22 cellular contexts compared by ENCODE assay signal in the genomic region with DNA sequence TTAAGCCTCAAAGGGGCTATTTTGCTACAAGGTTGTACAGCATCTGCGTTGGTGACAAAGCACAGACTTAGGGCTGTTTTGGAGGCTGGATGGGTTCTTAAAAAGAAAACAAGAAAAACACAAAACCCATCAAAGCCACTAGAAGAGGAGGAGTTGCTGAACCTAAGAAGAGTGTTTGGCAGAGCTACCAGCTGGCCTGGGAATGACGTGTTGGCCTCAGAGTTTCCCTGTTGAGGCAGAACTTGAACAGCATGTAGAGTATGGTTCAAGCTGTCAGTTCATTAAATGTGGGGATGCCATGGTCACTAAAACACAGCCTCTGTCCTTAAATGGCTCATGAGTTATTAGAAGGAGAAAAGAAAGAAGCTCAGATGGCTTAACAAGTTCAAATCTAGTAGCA.
DNase-seq lines count a peak whose midpoint lies in the region; ATAC-seq and TF ChIP-seq lines count a peak whose summit lies in the region.
"Had no signal": no experiment of that assay in that cellular context is flagged by ENCODE, and none has a peak within 500 bp of the region (broad histone marks: within the 10 kb centered on the region; RNA-seq: fewer than 3 reads in every experiment).

No MANE protein-coding gene starts in this region.

- TF ChIP-seq POLR2A in gastroesophageal sphincter (IDR thresholded peaks at IDR 0.05) = no peak

- H3K4me3 Mint-ChIP-seq in chondrocyte (ENCODE audit: unreplicated experiment) (no peak overlapping the region), T-helper 17 cell (no peak overlapping the region), neural progenitor cell (no peak overlapping the region)
- H3K4me3 Mint-ChIP-seq: activated naive CD8-positive, alpha-beta T cell; CD8-positive, alpha-beta T cell; stimulated activated memory B cell treated with anti-CD40 and anti-IgM and Interleukin-4, amounts not matched to agents 10 μg/mL and 1 μg/mL and 100 μg/mL, for 72 hours; type B pancreatic cell had no signal

- no peaks in the 10 kb centered on the region for H3K79me2 ChIP-seq in neural progenitor cell (ENCODE audit: low read depth)

- H3K4me3 ChIP-seq in gastroesophageal sphincter = no peak overlapping the region
- no peak overlapping the region for H3K4me3 ChIP-seq in tibial artery
- H3K4me3 ChIP-seq in neural progenitor cell = no peak overlapping the region
- H3K4me3 ChIP-seq: prostate gland, smooth muscle cell had no signal

- H3K27me3 Mint-ChIP-seq in chondrocyte (ENCODE audit: low read depth) (no peaks in the 10 kb centered on the region), T-helper 17 cell (peaks cover 43% of the 10 kb centered on the region), neural progenitor cell (ENCODE audit: insufficient read depth, low read depth) (peaks cover 3% of the 10 kb centered on the region)

- TF ChIP-seq CTCF in chondrocyte (IDR thresholded peaks at IDR 0.05) (no peak), gastroesophageal sphincter (IDR thresholded peaks at IDR 0.05) (no peak), tibial artery (IDR thresholded peaks at IDR 0.05) (no peak), neural progenitor cell (IDR thresholded peaks at IDR 0.05) (no peak)

- H3K4me1 Mint-ChIP-seq in chondrocyte (ENCODE audit: low read depth) (peaks cover 79% of the 10 kb centered on the region), T-helper 17 cell (no peaks in the 10 kb centered on the region), neural progenitor cell (peaks cover 15% of the 10 kb centered on the region)
- H3K4me1 Mint-ChIP-seq: stimulated activated memory B cell treated with anti-CD40 and anti-IgM and Interleukin-4, amounts not matched to agents 10 μg/mL and 1 μg/mL and 100 μg/mL, for 72 hours had no signal

- no peaks in the 10 kb centered on the region for H3K27me3 ChIP-seq in gastroesophageal sphincter
- H3K27me3 ChIP-seq in tibial artery = no peaks in the 10 kb centered on the region
- H3K27me3 ChIP-seq in neural progenitor cell = no peaks in the 10 kb centered on the region

- H3K27ac Mint-ChIP-seq in chondrocyte (ENCODE audit: unreplicated experiment) (peak overlapping the region; percentile 95), T-helper 17 cell (no peak overlapping the region), neural progenitor cell (no peak overlapping the region)
- H3K27ac Mint-ChIP-seq: activated naive CD8-positive, alpha-beta T cell; activated T-helper 2 cell treated with anti-CD3 and anti-CD28 coated beads, Interferon-gamma antibody, Interleukin-2, Interleukin-4, amounts not matched to agents 10 μg/mL and 5 μg/mL and 100 μg/mL, durations not matched to agents 14 hours and 24 hours and 36 hours; CD8-positive, alpha-beta T cell; stimulated activated memory B cell treated with anti-CD40 and anti-IgM and Interleukin-4, amounts not matched to agents 10 μg/mL and 1 μg/mL and 100 μg/mL, for 72 hours; type B pancreatic cell had no signal

- H3K36me3 ChIP-seq in gastroesophageal sphincter = no peaks in the 10 kb centered on the region
- no peaks in the 10 kb centered on the region for H3K36me3 ChIP-seq in tibial artery
- H3K36me3 ChIP-seq in neural progenitor cell = no peaks in the 10 kb centered on the region
- H3K36me3 ChIP-seq: prostate gland had no signal

- peaks cover 6% of the 10 kb centered on the region for H3K9me3 Mint-ChIP-seq in chondrocyte (ENCODE audit: low read depth)
- H3K9me3 Mint-ChIP-seq in neural progenitor cell = no peaks in the 10 kb centered on the region
- H3K9me3 Mint-ChIP-seq: activated T-helper 2 cell treated with anti-CD3 and anti-CD28 coated beads, Interferon-gamma antibody, Interleukin-2, Interleukin-4, amounts not matched to agents 10 μg/mL and 5 μg/mL and 100 μg/mL, durations not matched to agents 14 hours and 24 hours and 36 hours; CD8-positive, alpha-beta T cell; stimulated activated memory B cell treated with anti-CD40 and anti-IgM and Interleukin-4, amounts not matched to agents 10 μg/mL and 1 μg/mL and 100 μg/mL, for 72 hours had no signal

- no peak overlapping the region for H2AFZ ChIP-seq in neural progenitor cell (replicated peaks)

- H3K27ac ChIP-seq in gastroesophageal sphincter (peak overlapping the region in 3 of 4 donors; percentile 58 to 69 (median 64)), tibial artery (peak overlapping the region; percentile 75 to 86), neural progenitor cell (no peak overlapping the region)

- intact Hi-C loops in posterior vena cava (cut with DNase I) = loop anchor here in 1 of 2 donors (10.0 kb wide), 1 partner anchor 66 kb away; no protein-coding TSS in a partner anchor
- intact Hi-C loops in tibial artery (cut with DNase I; ENCODE audit: low total_unique reads) = loop anchor here (5.0 to 10.0 kb wide), 2 partner anchors 62 to 384 kb away; a partner anchor contains a TSS

- H4K20me1 ChIP-seq in neural progenitor cell (ENCODE audit: low read depth) = no peaks in the 10 kb centered on the region

- ATAC-seq in gastroesophageal sphincter (no peak), T-helper 17 cell (no peak), GM21515 (IDR thresholded peaks at IDR 0.05; ENCODE audit: unreplicated experiment) (no peak)
- ATAC-seq: CD8-positive, alpha-beta T cell; stimulated activated memory B cell treated with anti-CD40 and anti-IgM and Interleukin-4, amounts not matched to agents 10 μg/mL and 1 μg/mL and 100 μg/mL, for 72 hours had no signal

- 83% methylated on average over 1 to 2 of the region's 2 CpGs for WGBS in gastroesophageal sphincter (ENCODE audit: low coverage in 1 of 2), 2 donors

- TF ChIP-seq EP300 in gastroesophageal sphincter (IDR thresholded peaks at IDR 0.05) = no peak

- H3K36me3 Mint-ChIP-seq in chondrocyte (ENCODE audit: low read depth) = no peaks in the 10 kb centered on the region
- no peaks in the 10 kb centered on the region for H3K36me3 Mint-ChIP-seq in T-helper 17 cell (ENCODE audit: low read depth)
- H3K36me3 Mint-ChIP-seq in neural progenitor cell = no peaks in the 10 kb centered on the region
- H3K36me3 Mint-ChIP-seq: activated naive CD8-positive, alpha-beta T cell; CD8-positive, alpha-beta T cell; stimulated activated memory B cell treated with anti-CD40 and anti-IgM and Interleukin-4, amounts not matched to agents 10 μg/mL and 1 μg/mL and 100 μg/mL, for 72 hours; type B pancreatic cell had no signal

- H3K4me2 ChIP-seq in neural progenitor cell = no peak overlapping the region
- H3K4me2 ChIP-seq: smooth muscle cell had no signal

- DNase-seq in chondrocyte (ENCODE audit: low spot score) (no peak), posterior vena cava (ENCODE audit: low spot score) (peak; percentile 64), tibial artery (peak; percentile 67 to 83), T-helper 17 cell (no peak), neural progenitor cell (ENCODE audit: low spot score) (no peak)
- no peak for DNase-seq in activated CD4-positive, CD25-positive, alpha-beta regulatory T cell (lab: John Stamatoyannopoulos, UW)
- DNase-seq: activated CD4-positive, alpha-beta T cell treated with anti-CD3 and anti-CD28 coated beads, Interleukin-2, amount 50 U/mL, for 48 hours; activated CD8-positive, alpha-beta memory T cell treated with anti-CD3 and anti-CD28 coated beads, Interleukin-2, amount 50 U/mL, for 48 hours; CD8-positive, alpha-beta T cell; DMS 273 treated with DMSO at 0.1 percent for 48 hours; NCI-H1105 treated with DMSO at 0.1 percent for 48 hours; NCI-H2081; NCI-H345; NCI-H82 had no signal

- no peaks in the 10 kb centered on the region for H3F3A ChIP-seq in neural progenitor cell (ENCODE audit: low read depth)

- H3K9me3 ChIP-seq in gastroesophageal sphincter (no peaks in the 10 kb centered on the region), tibial artery (no peaks in the 10 kb centered on the region), T-helper 17 cell (ENCODE audit: control insufficient read depth, low read length, poor library complexity, severe bottlenecking) (no peaks in the 10 kb centered on the region), neural progenitor cell (ENCODE audit: low read depth) (no peaks in the 10 kb centered on the region)
- H3K9me3 ChIP-seq: prostate gland had no signal

- peaks cover 0 to 8% (median 4%) of the 10 kb centered on the region in 3 donors for H3K4me1 ChIP-seq in gastroesophageal sphincter
- peaks cover 0 to 43% (median 19%) of the 10 kb centered on the region in 4 donors for H3K4me1 ChIP-seq in tibial artery
- H3K4me1 ChIP-seq in neural progenitor cell = no peaks in the 10 kb centered on the region
- H3K4me1 ChIP-seq: prostate gland had no signal

- no peak overlapping the region for H3K9ac ChIP-seq in neural progenitor cell

Comparison
In these comparisons a context has a peak if more than half of its experiments do, and no peak if none do; other contexts are left out.
1. DNase-seq: peak in posterior vena cava (single experiment) and tibial artery (2 of 2); none in chondrocyte (single experiment), T-helper 17 cell (0 of 3), neural progenitor cell (single experiment) and activated CD4-positive, CD25-positive, alpha-beta regulatory T cell (0 of 4).